Comparison of ENCODE assay signal across 8 cellular contexts in the genomic region with DNA sequence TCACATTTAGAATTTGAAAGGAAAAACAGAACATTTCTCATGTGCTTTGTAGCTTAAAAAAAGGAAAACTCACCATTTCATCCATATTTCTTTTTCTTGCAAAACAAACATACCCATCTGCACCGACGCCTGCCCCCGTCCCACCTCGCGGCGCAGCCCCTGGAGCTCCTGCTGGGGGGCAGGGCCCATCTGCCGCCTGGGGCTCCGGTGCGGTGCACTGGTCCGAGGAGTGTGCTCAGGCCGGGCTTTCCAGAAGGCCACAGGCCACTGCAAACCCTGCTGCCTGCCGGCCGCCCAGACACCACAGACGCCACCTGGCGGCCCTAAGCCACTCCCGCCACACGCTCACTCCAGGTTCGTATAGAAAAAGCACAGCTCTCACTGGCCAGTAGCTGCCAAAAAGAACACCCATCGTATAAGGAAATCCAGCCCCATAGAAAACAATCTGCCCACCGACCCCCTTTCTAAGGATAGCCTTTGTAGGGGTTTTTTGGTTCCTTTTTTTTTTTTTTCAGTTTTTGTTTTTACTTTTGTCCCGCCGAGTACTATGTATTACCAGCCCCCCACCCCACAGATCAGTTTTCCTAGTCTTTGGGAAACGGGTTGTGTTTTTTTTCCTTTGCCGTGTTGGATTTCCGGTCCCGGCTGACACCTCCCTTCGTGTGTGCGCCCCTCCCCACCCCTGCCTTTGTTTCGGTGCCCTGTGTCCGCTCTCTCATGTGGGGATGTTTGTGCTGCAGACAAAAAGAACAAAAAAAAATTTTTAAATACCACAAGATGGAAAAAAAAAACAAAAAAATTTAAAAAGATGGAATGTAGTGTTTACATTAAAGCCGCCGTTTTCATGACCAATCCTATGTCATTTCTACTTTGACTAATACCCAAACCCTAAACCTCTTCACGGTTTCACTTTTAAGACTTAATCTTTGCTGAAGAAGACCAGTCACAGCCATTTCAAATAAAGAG.
DNase-seq lines count a peak whose midpoint lies in the region; ATAC-seq and TF ChIP-seq lines count a peak whose summit lies in the region.

No MANE protein-coding gene starts in this region.

- peaks cover 10% of the 10 kb centered on the region for H3K36me3 ChIP-seq in NT2/D1 (ENCODE audit: insufficient read depth, insufficient read length, low read length)
- peaks cover 0 to 12% (median 8%) of the 10 kb centered on the region in 4 donors for H3K36me3 ChIP-seq in esophagus muscularis mucosa
- no peaks in the 10 kb centered on the region for H3K36me3 ChIP-seq in mucosa of stomach (ENCODE audit: control insufficient read depth, insufficient read depth, low read length)

- no peak for TF ChIP-seq EP300 in esophagus muscularis mucosa (IDR thresholded peaks at IDR 0.05)

- H3K36me3 Mint-ChIP-seq in activated T-cell treated with anti-CD3 and anti-CD28 coated beads, Interleukin-2, amount 50 U/mL, for 4 hours (ENCODE audit: insufficient read depth) = peaks cover 1% of the 10 kb centered on the region

- H3K4me1 ChIP-seq in NT2/D1 (ENCODE audit: insufficient read depth, insufficient read length) (peaks cover 13% of the 10 kb centered on the region), esophagus muscularis mucosa (peaks cover 8 to 19% (median 15%) of the 10 kb centered on the region in 4 donors), mucosa of stomach (ENCODE audit: control insufficient read depth, insufficient read depth, low read length) (no peaks in the 10 kb centered on the region)

- no peak for TF ChIP-seq POLR2A in esophagus muscularis mucosa (IDR thresholded peaks at IDR 0.05; ENCODE audit: low read depth)

- H3K9me3 Mint-ChIP-seq in activated T-cell treated with anti-CD3 and anti-CD28 coated beads, Interleukin-2, amount 50 U/mL, for 4 hours = no peaks in the 10 kb centered on the region

- peak overlapping the region; percentile 88 for H3K4me3 Mint-ChIP-seq in activated T-cell treated with anti-CD3 and anti-CD28 coated beads, Interleukin-2, amount 50 U/mL, for 4 hours

- H3K27me3 ChIP-seq in NT2/D1 (ENCODE audit: insufficient read depth, insufficient read length) (no peaks in the 10 kb centered on the region), esophagus muscularis mucosa (no peaks in the 10 kb centered on the region), mucosa of stomach (ENCODE audit: control insufficient read depth, insufficient read depth, low read length) (no peaks in the 10 kb centered on the region)

- TF ChIP-seq CTCF in AG09319 (IDR thresholded peaks at IDR 0.05; ENCODE audit: low read depth, low read length) (peak; percentile 93), esophagus muscularis mucosa (IDR thresholded peaks at IDR 0.05) (peak; percentile 72 to 95 (median 72))

- peak; percentile 92 for ATAC-seq in GM18909 (IDR thresholded peaks at IDR 0.05; ENCODE audit: poor library complexity, unreplicated experiment)
- peak; percentile 92 for ATAC-seq in HG03159 (IDR thresholded peaks at IDR 0.05; ENCODE audit: unreplicated experiment)
- ATAC-seq in activated T-cell treated with anti-CD3 and anti-CD28 coated beads, Interleukin-2, amount 50 U/mL, for 4 hours = peak; percentile 81 to 84

- H3K9ac ChIP-seq in NT2/D1 (ENCODE audit: insufficient read length, low read depth) = peak overlapping the region; percentile 65
- peak overlapping the region; percentile 49 for H3K9ac ChIP-seq in mucosa of stomach (ENCODE audit: low read length)

- peak overlapping the region; percentile 30 to 63 (median 56) for H3K27ac ChIP-seq in esophagus muscularis mucosa (replicated peaks in 1 of 4)

- intact Hi-C loops in esophagus muscularis mucosa (cut with DNase I) = no loop called here

- H3K4me1 Mint-ChIP-seq in activated T-cell treated with anti-CD3 and anti-CD28 coated beads, Interleukin-2, amount 50 U/mL, for 4 hours (ENCODE audit: low read depth) = peaks cover 26% of the 10 kb centered on the region

- no peaks in the 10 kb centered on the region for H3K27me3 Mint-ChIP-seq in activated T-cell treated with anti-CD3 and anti-CD28 coated beads, Interleukin-2, amount 50 U/mL, for 4 hours (ENCODE audit: low read depth)

- DNase-seq in AG09319 (ENCODE audit: extremely low read depth, low read depth) = peak; percentile 66
- DNase-seq in NT2/D1 (ENCODE audit: low read depth, low spot score) = peak; percentile 85
- peak; percentile 34 for DNase-seq in activated T-cell treated with anti-CD3 and anti-CD28 coated beads, Interleukin-2, amount 50 U/mL, for 4 hours
- DNase-seq in esophagus muscularis mucosa (ENCODE audit: extremely low spot score) = no peak
- peak; percentile 8 to 24 for DNase-seq in stimulated activated CD8-positive, alpha-beta memory T cell treated with anti-CD3 and anti-CD28 coated beads, Interleukin-7, amount 100 ng/mL, for 4 hours (ENCODE audit: low read depth in 2 of 2)

- H3K4me3 ChIP-seq in NT2/D1 (ENCODE audit: insufficient read length, low read depth) (no peak overlapping the region), esophagus muscularis mucosa (peak overlapping the region; percentile 45 to 60 (median 57)), mucosa of stomach (ENCODE audit: low read length) (peak overlapping the region; percentile 21)

- 2% methylated on average over 28 of the region's 33 CpGs for WGBS in esophagus muscularis mucosa

- no peaks in the 10 kb centered on the region for H3K9me3 ChIP-seq in NT2/D1 (ENCODE audit: insufficient read depth, low read length)
- no peaks in the 10 kb centered on the region for H3K9me3 ChIP-seq in esophagus muscularis mucosa
- no peaks in the 10 kb centered on the region for H3K9me3 ChIP-seq in mucosa of stomach (ENCODE audit: control insufficient read depth, low read length)
